11 cellular contexts compared by ENCODE assay signal in genomic region chr1:10968411-10968826, GRCh38. TPM values are rescaled to one million over a fixed set of nuclear protein-coding genes. Genes with fewer than 3 reads are reported as not detected.
DNase-seq lines count a peak whose midpoint lies in the region; ATAC-seq, FAIRE-seq and TF ChIP-seq lines count a peak whose summit lies in the region.
"Had no signal": no experiment of that assay in that cellular context is flagged by ENCODE, and none has a peak within 500 bp of the region (broad histone marks: within the 10 kb centered on the region; RNA-seq: fewer than 3 reads in every experiment).

No MANE protein-coding gene starts in this region.

- DNase-seq in NCI-H1105 (lab: John Stamatoyannopoulos, UW) (peak; percentile 90), RPMI8226 (peak; percentile 89), kidney (no peak), NCI-H82 (lab: John Stamatoyannopoulos, UW) (no peak), gastrocnemius medialis (no peak), T-helper 1 cell (no peak)
- DNase-seq: foreskin melanocyte, T-helper 9 cell had no signal

- H3K27ac ChIP-seq in ACC112 (ENCODE audit: low read depth, low read length) (no peak overlapping the region), kidney (ENCODE audit: low read depth in 2 of 2, low read length in 2 of 2) (no peak overlapping the region), gastrocnemius medialis (peak overlapping the region in 1 of 4 donors; percentile 14)
- H3K27ac ChIP-seq: A549 had no signal

- in situ Hi-C loops in gastrocnemius medialis (cut with MboI; ENCODE audit: low sequenced_read_pairs in 4 of 4): no loop called here

- no peaks in the 10 kb centered on the region for H3K36me3 ChIP-seq in ACC112 (ENCODE audit: insufficient read depth, low read length)
- H3K36me3 ChIP-seq in kidney (ENCODE audit: control insufficient read depth in 1 of 2, insufficient read depth in 2 of 2, low read length in 2 of 2): no peaks in the 10 kb centered on the region
- no peaks in the 10 kb centered on the region for H3K36me3 ChIP-seq in gastrocnemius medialis

- H2AFZ ChIP-seq in ACC112 (ENCODE audit: low read length, unreplicated experiment): peak overlapping the region; percentile 95

- H3K9me3 ChIP-seq in kidney (ENCODE audit: control insufficient read depth in 1 of 2, low read length in 2 of 2) (no peaks in the 10 kb centered on the region), gastrocnemius medialis (no peaks in the 10 kb centered on the region)
- H3K9me3 ChIP-seq: A549 had no signal

- H3K79me2 ChIP-seq in ACC112 (ENCODE audit: control insufficient read depth, insufficient read depth, low read length, unreplicated experiment): no peaks in the 10 kb centered on the region

- TF ChIP-seq CTCF in kidney (IDR thresholded peaks at IDR 0.05; ENCODE audit: borderline replicate concordance, extremely low read depth, insufficient read depth) (no peak), gastrocnemius medialis (IDR thresholded peaks at IDR 0.05 in 4 of 5, conservative IDR thresholded peaks at IDR 0.05 in 1 of 5) (no peak)

- no peak for TF ChIP-seq POLR2A in gastrocnemius medialis (IDR thresholded peaks at IDR 0.05)

- peak overlapping the region; percentile 77 for H3K4me3 ChIP-seq in ACC112 (ENCODE audit: low read depth, low read length)
- H3K4me3 ChIP-seq in kidney (ENCODE audit: low read length in 2 of 2): peak overlapping the region; percentile 48 to 54
- peak overlapping the region in 2 of 4 donors; percentile 9 to 17 for H3K4me3 ChIP-seq in gastrocnemius medialis
- H3K4me3 ChIP-seq: A549 had no signal

- intact Hi-C loops in kidney (cut with DNase I): no loop called here
- intact Hi-C loops in gastrocnemius medialis (cut with DNase I; ENCODE audit: low total_unique reads): no loop called here

- no peak for ATAC-seq in gastrocnemius medialis
- ATAC-seq in HG02840 (IDR thresholded peaks at IDR 0.05; ENCODE audit: low FRiP score, unreplicated experiment): no peak
- ATAC-seq: A549 had no signal

- H3K4me1 ChIP-seq in ACC112 (ENCODE audit: control insufficient read depth, insufficient read depth, low read length, unreplicated experiment) (peaks cover 7% of the 10 kb centered on the region), kidney (ENCODE audit: control insufficient read depth in 1 of 2, insufficient read depth in 1 of 2, low read depth in 1 of 2, low read length in 2 of 2) (peaks cover 0 to 2% of the 10 kb centered on the region in 2 donors), gastrocnemius medialis (peaks cover 9 to 11% of the 10 kb centered on the region in 2 donors)
- H3K4me1 ChIP-seq: A549 had no signal

- H3K9ac ChIP-seq in kidney (ENCODE audit: low read length in 2 of 2): no peak overlapping the region

- FAIRE-seq in kidney (lab: Jason Lieb, UNC): no peak
- FAIRE-seq: A549 had no signal

- peaks cover 11% of the 10 kb centered on the region; the same call in 1 of the 2 replicates for H3K27me3 ChIP-seq in ACC112 (ENCODE audit: insufficient read depth, low read length)
- no peaks in the 10 kb centered on the region for H3K27me3 ChIP-seq in gastrocnemius medialis

RNA-seq across cellular contexts. Expression of gene TARDBP, which starts 44.0 kb away (rescaled TPM):
- total RNA-seq in kidney: 140 TPM
- 103 TPM for polyA plus RNA-seq in kidney (ENCODE audit: insufficient read depth, low read depth, low replicate concordance)
- total RNA-seq in gastrocnemius medialis: 100 to 1,000 TPM in 1 of 4 donors, 10 to 100 TPM in 3; 72.0 to 101 (median 85.5) TPM

Comparison
In these comparisons a context has a peak if more than half of its experiments do, and no peak if none do; other contexts are left out.
1. DNase-seq: peak in NCI-H1105 (single experiment) and RPMI8226 (single experiment); none in kidney (single experiment), NCI-H82 (single experiment), gastrocnemius medialis (0 of 2) and T-helper 1 cell (0 of 5).